ENCODE assay signal across 11 cellular contexts in genomic region chr5:90612930-90613329, GRCh38. TPM values are rescaled to one million over a fixed set of nuclear protein-coding genes. Genes with fewer than 3 reads are reported as not detected.
DNase-seq lines count a peak whose midpoint lies in the region; ATAC-seq and TF ChIP-seq lines count a peak whose summit lies in the region.
"Had no signal": no experiment of that assay in that cellular context is flagged by ENCODE, and none has a peak within 500 bp of the region (broad histone marks: within the 10 kb centered on the region; RNA-seq: fewer than 3 reads in every experiment).

No MANE protein-coding gene starts in this region.

- TF ChIP-seq POLR2A in tibial nerve (IDR thresholded peaks at IDR 0.05), result no peak

- no peak for TF ChIP-seq EP300 in tibial nerve (IDR thresholded peaks at IDR 0.05)

- no peak overlapping the region for H3K9ac ChIP-seq in endodermal cell (ENCODE audit: extremely low read depth, low read length, poor library complexity, severe bottlenecking)

- no peaks in the 10 kb centered on the region for H3K9me3 Mint-ChIP-seq in endodermal cell
- H3K9me3 Mint-ChIP-seq in activated T-cell treated with anti-CD3 and anti-CD28 coated beads, Interleukin-2, amount 50 U/mL, for 24 hours, result no peaks in the 10 kb centered on the region
- H3K9me3 Mint-ChIP-seq: activated naive CD8-positive, alpha-beta T cell treated with anti-CD3 and anti-CD28 coated beads for 36 hours had no signal

- TF ChIP-seq CTCF in endodermal cell (conservative IDR thresholded peaks at IDR 0.05), result no peak
- no peak for TF ChIP-seq CTCF in tibial nerve (IDR thresholded peaks at IDR 0.05)

- H3K4me3 Mint-ChIP-seq in endodermal cell, result no peak overlapping the region
- no peak overlapping the region for H3K4me3 Mint-ChIP-seq in activated T-cell treated with anti-CD3 and anti-CD28 coated beads, Interleukin-2, amount 50 U/mL, for 24 hours
- H3K4me3 Mint-ChIP-seq: activated naive CD8-positive, alpha-beta T cell treated with anti-CD3 and anti-CD28 coated beads for 36 hours had no signal

- H3K4me3 ChIP-seq in endodermal cell (ENCODE audit: low read length) (no peak overlapping the region), tibial nerve (no peak overlapping the region)

- ATAC-seq in GM18870 (IDR thresholded peaks at IDR 0.05; ENCODE audit: unreplicated experiment) (peak; percentile 97), GM21717 (IDR thresholded peaks at IDR 0.05; ENCODE audit: unreplicated experiment) (peak; percentile 99), HG03159 (IDR thresholded peaks at IDR 0.05; ENCODE audit: unreplicated experiment) (peak; percentile 98)

- H3K4me1 Mint-ChIP-seq in endodermal cell, result peaks cover 6% of the 10 kb centered on the region
- H3K4me1 Mint-ChIP-seq in activated T-cell treated with anti-CD3 and anti-CD28 coated beads, Interleukin-2, amount 50 U/mL, for 24 hours (ENCODE audit: low read depth), result peaks cover 6% of the 10 kb centered on the region

- no peaks in the 10 kb centered on the region for H3K36me3 ChIP-seq in endodermal cell (ENCODE audit: control insufficient read depth, insufficient read depth, low read length)
- H3K36me3 ChIP-seq in tibial nerve, result no peaks in the 10 kb centered on the region

- peaks cover 13% of the 10 kb centered on the region for H3K36me3 Mint-ChIP-seq in endodermal cell (ENCODE audit: low read depth)
- no peaks in the 10 kb centered on the region for H3K36me3 Mint-ChIP-seq in activated T-cell treated with anti-CD3 and anti-CD28 coated beads, Interleukin-2, amount 50 U/mL, for 24 hours (ENCODE audit: low read depth)
- H3K36me3 Mint-ChIP-seq: activated naive CD8-positive, alpha-beta T cell treated with anti-CD3 and anti-CD28 coated beads for 36 hours had no signal

- no peaks in the 10 kb centered on the region for H3K9me3 ChIP-seq in endodermal cell (ENCODE audit: control insufficient read depth, low read length)
- H3K9me3 ChIP-seq in tibial nerve, result no peaks in the 10 kb centered on the region

- H3K4me1 ChIP-seq in endodermal cell (ENCODE audit: control insufficient read depth, insufficient read depth, low read length) (no peaks in the 10 kb centered on the region), tibial nerve (peaks cover 0 to 2% (median 0%) of the 10 kb centered on the region in 4 donors)

- H3K27me3 ChIP-seq in endodermal cell (ENCODE audit: control insufficient read depth, insufficient read depth, low read length, poor library complexity, severe bottlenecking), result no peaks in the 10 kb centered on the region
- no peaks in the 10 kb centered on the region for H3K27me3 ChIP-seq in tibial nerve

- H3K27ac Mint-ChIP-seq in endodermal cell, result peak overlapping the region; percentile 1
- no peak overlapping the region for H3K27ac Mint-ChIP-seq in activated T-cell treated with anti-CD3 and anti-CD28 coated beads, Interleukin-2, amount 50 U/mL, for 24 hours
- H3K27ac Mint-ChIP-seq: activated naive CD8-positive, alpha-beta T cell treated with anti-CD3 and anti-CD28 coated beads for 36 hours had no signal

- no peaks in the 10 kb centered on the region for H3K27me3 Mint-ChIP-seq in endodermal cell (ENCODE audit: insufficient read depth)
- peaks cover 13% of the 10 kb centered on the region for H3K27me3 Mint-ChIP-seq in activated T-cell treated with anti-CD3 and anti-CD28 coated beads, Interleukin-2, amount 50 U/mL, for 24 hours

- DNase-seq in endodermal cell (no peak), tibial nerve (ENCODE audit: low spot score in 2 of 2) (no peak), NCI-H2081 (lab: John Stamatoyannopoulos, UW) (no peak), cerebellar cortex (ENCODE audit: low spot score) (no peak)
- no peak for DNase-seq in activated T-cell treated with anti-CD3 and anti-CD28 coated beads, Interleukin-2, amount 50 U/mL, for 24 hours
- DNase-seq: activated CD4-positive, alpha-beta T cell treated with anti-CD3 and anti-CD28 coated beads for 1 hour; activated naive CD8-positive, alpha-beta T cell treated with anti-CD3 and anti-CD28 coated beads for 36 hours; NCI-H1436 treated with DMSO at 0.1 percent for 48 hours had no signal

- WGBS in endodermal cell (ENCODE audit: insufficient coverage in 1 of 2, insufficient read length in 1 of 2), 2 experiments, result 80 to 90% methylated on average over 1 of the region's 1 CpG
- WGBS in tibial nerve, 2 donors, result 38 to 42% methylated on average over 1 of the region's 1 CpG

- H3K27ac ChIP-seq in endodermal cell (ENCODE audit: low read depth, low read length), result no peak overlapping the region
- H3K27ac ChIP-seq in tibial nerve, result no peak overlapping the region

RNA-seq across cellular contexts. Expression of gene ADGRV1, which starts 54.3 kb away (rescaled TPM):
- 100 to 1,000 TPM in 1 of 2 donors, 10 to 100 TPM in 1; 97.6 to 117 TPM for total RNA-seq in endodermal cell
- polyA plus RNA-seq in endodermal cell (2013, experiment 1 of 2), result 47.2 TPM
- 42.6 TPM for polyA plus RNA-seq in endodermal cell (2013, experiment 2 of 2)
- 1 to 10 TPM in 2 of 4 donors, under 1 TPM in 2; 0.39 to 1.9 (median 1.00) TPM for total RNA-seq in tibial nerve

Comparison
In these comparisons a context has a peak if more than half of its experiments do, and no peak if none do; other contexts are left out.
1. RNA of gene ADGRV1, which starts 54.3 kb away (total RNA-seq): 97.6 to 117 TPM in endodermal cell; 0.39 to 1.9 TPM in tibial nerve; every median in the first group is over 10 times any median in the second.
2. Peak in every context shown above with its lines, with median percentiles within 50 percentile points of each other: ATAC-seq.